In the genomic region with DNA sequence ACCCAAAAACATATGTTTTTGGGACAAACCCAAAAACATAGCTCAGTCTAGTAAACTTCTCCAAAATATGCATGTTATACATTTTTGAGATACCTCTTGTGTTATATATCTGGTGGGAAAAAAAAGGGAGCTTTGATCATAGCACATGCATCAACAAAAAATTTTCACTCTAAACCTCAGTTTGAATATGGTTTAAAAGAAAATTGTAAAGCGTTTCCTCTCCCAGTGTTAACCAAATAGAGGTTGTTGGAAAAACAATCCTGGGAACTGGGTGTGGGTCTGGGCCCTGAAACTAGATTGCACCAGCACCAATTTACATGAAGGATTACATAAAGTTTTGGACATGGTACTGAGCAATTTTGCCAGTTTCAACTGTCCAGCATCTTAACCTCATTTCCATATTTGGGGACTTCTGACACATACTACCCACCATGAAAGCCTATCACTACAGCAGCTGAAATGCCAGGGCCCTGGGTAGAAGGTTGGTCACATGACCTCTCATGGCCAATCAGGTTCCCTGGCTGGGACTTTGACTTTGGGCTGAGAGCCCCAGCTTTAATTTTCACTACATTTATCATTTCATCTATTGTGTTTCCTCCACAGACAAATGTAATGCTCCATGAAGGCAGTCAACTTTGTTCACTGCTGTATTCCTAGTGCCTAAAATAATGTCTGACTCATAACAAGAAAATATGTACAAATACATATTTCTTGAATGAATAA, we compare ENCODE assay signal across 27 cellular contexts.
DNase-seq lines count a peak whose midpoint lies in the region; ATAC-seq and TF ChIP-seq lines count a peak whose summit lies in the region.
"Had no signal": no experiment of that assay in that cellular context is flagged by ENCODE, and none has a peak within 500 bp of the region (broad histone marks: within the 10 kb centered on the region; RNA-seq: fewer than 3 reads in every experiment).

No MANE protein-coding gene starts in this region.

- TF ChIP-seq CTCF in brain microvascular endothelial cell (IDR thresholded peaks at IDR 0.05; ENCODE audit: low read depth, low read length, missing control alignments) (no peak), MM.1S (IDR thresholded peaks at IDR 0.05; ENCODE audit: low read length) (no peak)

- H3K27me3 ChIP-seq in brain microvascular endothelial cell (replicated peaks) (no peaks in the 10 kb centered on the region), MM.1S (replicated peaks; ENCODE audit: insufficient read depth, low read length) (no peaks in the 10 kb centered on the region)
- H3K27me3 ChIP-seq: hepatocyte, SJCRH30, tibial artery, vagina had no signal

- H3K9me3 ChIP-seq in MM.1S (replicated peaks; ENCODE audit: insufficient read depth, low read length), result no peaks in the 10 kb centered on the region
- H3K9me3 ChIP-seq: SJCRH30, stomach, tibial artery, vagina had no signal

- in situ Hi-C loops in brain microvascular endothelial cell (cut with HindIII; ENCODE audit: low pct_ligation_motif_present, low sequenced_read_pairs), result no loop called here

- ATAC-seq in HG03439 (IDR thresholded peaks at IDR 0.05; ENCODE audit: unreplicated experiment) (no peak), HG02870 (IDR thresholded peaks at IDR 0.05; ENCODE audit: unreplicated experiment) (no peak)
- ATAC-seq: left lobe of liver had no signal

- no peak overlapping the region for H3K9ac ChIP-seq in MM.1S (ENCODE audit: low read length)
- H3K9ac ChIP-seq: parathyroid adenoma had no signal

- H4K20me1 ChIP-seq in MM.1S (ENCODE audit: insufficient read depth, low read length), result no peaks in the 10 kb centered on the region

- H3K36me3 ChIP-seq in brain microvascular endothelial cell (replicated peaks), result no peaks in the 10 kb centered on the region
- H3K36me3 ChIP-seq in MM.1S (replicated peaks; ENCODE audit: insufficient read depth, low read length), result no peaks in the 10 kb centered on the region
- H3K36me3 ChIP-seq: SJCRH30, stomach, tibial artery, vagina, WERI-Rb-1 had no signal

- no peaks in the 10 kb centered on the region for H3K4me1 ChIP-seq in MM.1S (ENCODE audit: low read length)
- H3K4me1 ChIP-seq: parathyroid adenoma, SJCRH30, stomach had no signal

- peak overlapping the region; percentile 53 for H3K27ac ChIP-seq in brain microvascular endothelial cell
- no peak overlapping the region for H3K27ac ChIP-seq in MM.1S (ENCODE audit: low read length)
- H3K27ac ChIP-seq: hepatocyte, parathyroid adenoma, SJCRH30, stomach, tibial artery, vagina, WERI-Rb-1 had no signal

- H3K4me3 ChIP-seq in brain microvascular endothelial cell (ENCODE audit: low read depth, low read length) (no peak overlapping the region), MM.1S (ENCODE audit: low read length) (no peak overlapping the region)
- H3K4me3 ChIP-seq: hepatocyte, SJCRH30, stomach, tibial artery, vagina had no signal

- H3K9me2 ChIP-seq in MM.1S (replicated peaks; ENCODE audit: insufficient read depth, low read length), result no peaks in the 10 kb centered on the region

- H3F3A ChIP-seq in MM.1S (ENCODE audit: insufficient read depth, low read length), result no peaks in the 10 kb centered on the region

- DNase-seq in AG08395 (ENCODE audit: low spot score) (peak; percentile 10), HS-27A (ENCODE audit: low read depth) (peak; percentile 50), brain microvascular endothelial cell (no peak), iPS-NIHi11 (ENCODE audit: low spot score) (peak; percentile 36), MM.1S (no peak), NOMO-1 treated with DMSO at 0.1 percent for 48 hours (lab: John Stamatoyannopoulos, UW; ENCODE audit: unreplicated experiment) (no peak)
- DNase-seq: activated CD4-positive, alpha-beta T cell treated with anti-CD3 and anti-CD28 coated beads for 48 hours; activated effector memory CD4-positive, alpha-beta T cell treated with Interleukin-2 at 50 U/mL for 16 hours; activated naive CD8-positive, alpha-beta T cell treated with anti-CD3 and anti-CD28 coated beads for 36 hours; CD4-positive, alpha-beta memory T cell; central memory CD4-positive, alpha-beta T cell; NCI-H1694; NCI-H446; NCI-H748 treated with DMSO at 0.1 percent for 48 hours; nephron progenitor cell; retina; SJCRH30; stomach; T1000; tibial artery; WERI-Rb-1 had no signal

- H3K4me2 ChIP-seq in MM.1S (ENCODE audit: low read depth, low read length), result no peak overlapping the region
- H3K4me2 ChIP-seq: hepatocyte had no signal

- H2AFZ ChIP-seq in MM.1S (ENCODE audit: low read length), result no peak overlapping the region
- H2AFZ ChIP-seq: hepatocyte, parathyroid adenoma had no signal

- no peaks in the 10 kb centered on the region for H3K79me2 ChIP-seq in MM.1S (ENCODE audit: low read length)
- H3K79me2 ChIP-seq: hepatocyte, parathyroid adenoma had no signal

Comparison
In these comparisons a context has a peak if more than half of its experiments do, and no peak if none do; other contexts are left out.
1. DNase-seq: peak in AG08395 (single experiment), HS-27A (single experiment) and iPS-NIHi11 (single experiment); none in brain microvascular endothelial cell (single experiment), MM.1S (single experiment) and NOMO-1 treated with DMSO at 0.1 percent for 48 hours (single experiment).